Comparison of ENCODE assay signal across 1 cellular context in genomic region chr2:86290596-86291327, GRCh38.
TF ChIP-seq lines count a peak whose summit lies in the region.

No MANE protein-coding gene starts in this region.

TF ChIP-seq in GM12878, 131 proteins besides CTCF, POLR2A, EP300 and RAD21 (continued from another document):
- TF ChIP-seq USF2 (IDR thresholded peaks at IDR 0.05; ENCODE audit: borderline replicate concordance, low read depth, low read length) = no peak
- TF ChIP-seq POLR2AphosphoS5 (IDR thresholded peaks at IDR 0.05; ENCODE audit: low read length) = no peak
